1 cellular context compared by ENCODE assay signal in genomic region chr9:32580631-32581300, GRCh38.
TF ChIP-seq lines count a peak whose summit lies in the region.

No MANE protein-coding gene starts in this region.

TF ChIP-seq in HepG2, 621 proteins besides CTCF, POLR2A, EP300 and RAD21:
- TF ChIP-seq FOSL1 (CRISPR knock-in tag; IDR thresholded peaks at IDR 0.05; ENCODE audit: borderline replicate concordance) (no peak), ARNT (IDR thresholded peaks at IDR 0.05) (no peak), ZBTB37 (CRISPR knock-in tag; IDR thresholded peaks at IDR 0.05) (no peak), ZNF687 (CRISPR knock-in tag; IDR thresholded peaks at IDR 0.05) (no peak), ZNF296 (CRISPR knock-in tag; conservative IDR thresholded peaks at IDR 0.05) (no peak), MXI1 (IDR thresholded peaks at IDR 0.05; ENCODE audit: borderline replicate concordance, low read depth, low read length) (no peak)
TF ChIP-seq in HepG2: peak in this region for 0.
